ENCODE assay signal across 1 cellular context in the genomic region with DNA sequence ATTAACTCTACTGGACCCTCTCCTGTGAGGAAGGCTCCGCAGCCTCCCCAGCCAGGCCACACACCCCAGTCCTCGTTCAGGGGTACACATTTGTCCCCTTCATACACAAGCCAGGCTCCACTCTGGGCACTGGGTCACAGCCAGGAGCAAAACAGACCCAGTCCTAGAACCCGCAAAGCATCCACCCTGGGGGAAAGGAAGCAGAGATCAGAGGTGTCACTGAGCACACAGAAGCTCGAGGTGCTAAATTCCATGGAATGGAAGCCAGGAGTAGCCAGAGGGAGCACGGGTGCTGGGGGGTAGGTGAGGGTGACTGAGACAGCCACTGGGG.
TF ChIP-seq lines count a peak whose summit lies in the region.

No MANE protein-coding gene starts in this region.

TF ChIP-seq in SK-N-SH treated with all-trans-retinoic acid at 6 μM for 48 hours, 23 proteins besides CTCF, POLR2A, EP300 and RAD21 (continued from another document):
- TF ChIP-seq, protein P1, sequence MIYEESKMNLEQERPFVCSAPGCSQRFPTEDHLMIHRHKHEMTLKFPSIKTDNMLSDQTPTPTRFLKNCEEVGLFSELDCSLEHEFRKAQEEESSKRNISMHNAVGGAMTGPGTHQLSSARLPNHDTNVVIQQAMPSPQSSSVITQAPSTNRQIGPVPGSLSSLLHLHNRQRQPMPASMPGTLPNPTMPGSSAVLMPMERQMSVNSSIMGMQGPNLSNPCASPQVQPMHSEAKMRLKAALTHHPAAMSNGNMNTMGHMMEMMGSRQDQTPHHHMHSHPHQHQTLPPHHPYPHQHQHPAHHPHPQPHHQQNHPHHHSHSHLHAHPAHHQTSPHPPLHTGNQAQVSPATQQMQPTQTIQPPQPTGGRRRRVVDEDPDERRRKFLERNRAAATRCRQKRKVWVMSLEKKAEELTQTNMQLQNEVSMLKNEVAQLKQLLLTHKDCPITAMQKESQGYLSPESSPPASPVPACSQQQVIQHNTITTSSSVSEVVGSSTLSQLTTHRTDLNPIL (CRISPR knock-in tag; IDR thresholded peaks at IDR 0.05; ENCODE audit: low read depth): no peak
- no peak for TF ChIP-seq TCF4 (CRISPR knock-in tag; IDR thresholded peaks at IDR 0.05; ENCODE audit: borderline replicate concordance)
- TF ChIP-seq OSR1 (CRISPR knock-in tag; IDR thresholded peaks at IDR 0.05): no peak
- no peak for TF ChIP-seq ZNF70 (CRISPR knock-in tag; IDR thresholded peaks at IDR 0.05)
- TF ChIP-seq CSDC2 (CRISPR knock-in tag; IDR thresholded peaks at IDR 0.05): no peak
